In the genomic region with DNA sequence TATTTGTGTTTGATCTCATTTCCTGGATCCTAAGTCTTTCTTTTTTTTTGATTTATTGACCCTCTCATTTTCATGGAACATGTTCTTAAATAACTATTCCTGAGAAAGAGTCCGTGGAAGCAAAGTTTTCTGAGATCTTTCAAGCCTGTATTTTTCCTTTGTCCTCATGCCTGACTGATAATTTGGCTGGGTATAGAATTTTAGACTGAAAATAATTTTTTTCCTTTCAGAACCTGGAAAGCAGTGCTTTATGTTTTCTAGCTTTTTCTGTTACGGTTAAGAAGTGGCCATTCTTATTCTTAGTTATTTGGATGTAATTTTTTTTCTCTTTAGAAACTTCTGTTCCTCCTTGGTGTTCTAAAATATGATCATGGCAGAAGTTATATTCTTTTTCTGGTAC, we compare ENCODE assay signal across 3 cellular contexts.
A peak's percentile ranks its signal among the peaks of the same experiment; 100 is the strongest.
TF ChIP-seq lines count a peak whose summit lies in the region.

No MANE protein-coding gene starts in this region.

TF ChIP-seq in HepG2, 621 proteins besides CTCF, POLR2A, EP300 and RAD21:
- TF ChIP-seq ZFP1 (CRISPR knock-in tag; IDR thresholded peaks at IDR 0.05) (peak; percentile 99), HNRNPL (IDR thresholded peaks at IDR 0.05; ENCODE audit: low read depth, low read length) (no peak)
TF ChIP-seq in HepG2: peak in this region for 1.

TF ChIP-seq in HEK293, 187 proteins besides CTCF, POLR2A, EP300 and RAD21:
- peak; percentile 13 for TF ChIP-seq SETDB1 (IDR thresholded peaks at IDR 0.05; ENCODE audit: insufficient read length, low read length)
- no peak for TF ChIP-seq HOXD13 (CRISPR knock-in tag; IDR thresholded peaks at IDR 0.05; ENCODE audit: borderline replicate concordance)

TF ChIP-seq in H1, 55 proteins besides CTCF, POLR2A, EP300 and RAD21:
- TF ChIP-seq TEAD4 (IDR thresholded peaks at IDR 0.05; ENCODE audit: low read depth, low read length), result no peak
- TF ChIP-seq MAFK (IDR thresholded peaks at IDR 0.05; ENCODE audit: low read depth, low read length), result no peak
- no peak for TF ChIP-seq HDAC6 (IDR thresholded peaks at IDR 0.05; ENCODE audit: low read depth, low read length)
- TF ChIP-seq GABPA (IDR thresholded peaks at IDR 0.05; ENCODE audit: borderline replicate concordance, insufficient read depth, low read length), result no peak
- no peak for TF ChIP-seq CTBP2 (IDR thresholded peaks at IDR 0.05; ENCODE audit: borderline replicate concordance, insufficient read depth, insufficient read length, low read length)
- no peak for TF ChIP-seq RNF2 (IDR thresholded peaks at IDR 0.05; ENCODE audit: borderline replicate concordance, low read depth, low read length, missing control alignments, poor library complexity, severe bottlenecking)
- TF ChIP-seq, protein P1, sequence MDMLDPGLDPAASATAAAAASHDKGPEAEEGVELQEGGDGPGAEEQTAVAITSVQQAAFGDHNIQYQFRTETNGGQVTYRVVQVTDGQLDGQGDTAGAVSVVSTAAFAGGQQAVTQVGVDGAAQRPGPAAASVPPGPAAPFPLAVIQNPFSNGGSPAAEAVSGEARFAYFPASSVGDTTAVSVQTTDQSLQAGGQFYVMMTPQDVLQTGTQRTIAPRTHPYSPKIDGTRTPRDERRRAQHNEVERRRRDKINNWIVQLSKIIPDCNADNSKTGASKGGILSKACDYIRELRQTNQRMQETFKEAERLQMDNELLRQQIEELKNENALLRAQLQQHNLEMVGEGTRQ (IDR thresholded peaks at IDR 0.05; ENCODE audit: low read length), result no peak
- TF ChIP-seq RFX5 (IDR thresholded peaks at IDR 0.05; ENCODE audit: borderline replicate concordance, low read depth, low read length), result no peak
- TF ChIP-seq ZNF274 (IDR thresholded peaks at IDR 0.05; ENCODE audit: borderline replicate concordance, extremely low read depth, low read length), result no peak
- no peak for TF ChIP-seq YY1 (IDR thresholded peaks at IDR 0.05; ENCODE audit: low read depth, low read length)
- no peak for TF ChIP-seq SAP30 (IDR thresholded peaks at IDR 0.05; ENCODE audit: insufficient read depth, insufficient replicate concordance, low read length)
- no peak for TF ChIP-seq BCL11A (IDR thresholded peaks at IDR 0.05; ENCODE audit: low read depth in 2 of 2, low read length in 2 of 2)
- TF ChIP-seq TAF1 (IDR thresholded peaks at IDR 0.05; ENCODE audit: low read depth, low read length), result no peak
- no peak for TF ChIP-seq SIX5 (IDR thresholded peaks at IDR 0.05; ENCODE audit: low read depth, low read length)
